Comparison of ENCODE assay signal across 14 cellular contexts in genomic region chr3:71399478-71399877, GRCh38.
"Had no signal": no experiment of that assay in that cellular context is flagged by ENCODE, and none has a peak within 500 bp of the region (broad histone marks: within the 10 kb centered on the region; RNA-seq: fewer than 3 reads in every experiment).

No MANE protein-coding gene starts in this region.

- H3K27me3 Mint-ChIP-seq: activated CD4-positive, alpha-beta memory T cell treated with anti-CD3 and anti-CD28 coated beads, Interleukin-2, amount 10 ng/mL, durations not matched to agents 7 days and 5 days; stimulated activated naive B cell treated with anti-CD40 and anti-IgM and Interleukin-4, amounts not matched to agents 10 μg/mL and 1 μg/mL and 100 μg/mL, for 72 hours had no signal

- H3K9me3 Mint-ChIP-seq: activated CD4-positive, alpha-beta memory T cell treated with anti-CD3 and anti-CD28 coated beads, Interleukin-2, amount 10 ng/mL, durations not matched to agents 7 days and 5 days; endodermal cell; immature natural killer cell had no signal

- H3K36me3 ChIP-seq: neutrophil, transverse colon had no signal

- H3K27me3 ChIP-seq: dorsolateral prefrontal cortex, neutrophil, transverse colon had no signal

- H3K9me3 ChIP-seq: neutrophil, transverse colon had no signal

- H3K4me1 ChIP-seq: parathyroid adenoma had no signal

- DNase-seq: activated CD4-positive, alpha-beta memory T cell treated with anti-CD3 and anti-CD28 coated beads, Interleukin-2, amount 10 ng/mL, durations not matched to agents 7 days and 5 days; activated CD8-positive, alpha-beta memory T cell treated with anti-CD3 and anti-CD28 coated beads, Interleukin-2, amount 50 U/mL, for 4 hours; activated gamma-delta T cell treated with Interleukin-2 at 50 U/mL for 16 hours; dorsolateral prefrontal cortex; endodermal cell; head of caudate nucleus; immature natural killer cell; stimulated activated CD4-positive, alpha-beta T cell treated with anti-CD3 and anti-CD28 coated beads, Interleukin-2, amount 100 ng/mL, for 48 hours; stimulated activated naive B cell treated with anti-CD40 and anti-IgM and Interleukin-4, amounts not matched to agents 10 μg/mL and 1 μg/mL and 100 μg/mL, for 72 hours; T-helper 1 cell; transverse colon had no signal

- H3K4me3 Mint-ChIP-seq: activated CD4-positive, alpha-beta memory T cell treated with anti-CD3 and anti-CD28 coated beads, Interleukin-2, amount 10 ng/mL, durations not matched to agents 7 days and 5 days; endodermal cell; immature natural killer cell; stimulated activated naive B cell treated with anti-CD40 and anti-IgM and Interleukin-4, amounts not matched to agents 10 μg/mL and 1 μg/mL and 100 μg/mL, for 72 hours had no signal

- H3K4me3 ChIP-seq: dorsolateral prefrontal cortex, lung, transverse colon had no signal

- H3K27ac Mint-ChIP-seq: activated CD4-positive, alpha-beta memory T cell treated with anti-CD3 and anti-CD28 coated beads, Interleukin-2, amount 10 ng/mL, durations not matched to agents 7 days and 5 days; endodermal cell; immature natural killer cell; stimulated activated naive B cell treated with anti-CD40 and anti-IgM and Interleukin-4, amounts not matched to agents 10 μg/mL and 1 μg/mL and 100 μg/mL, for 72 hours had no signal

- ATAC-seq: stimulated activated naive B cell treated with anti-CD40 and anti-IgM and Interleukin-4, amounts not matched to agents 10 μg/mL and 1 μg/mL and 100 μg/mL, for 72 hours had no signal

- H3K27ac ChIP-seq: dorsolateral prefrontal cortex, neutrophil, parathyroid adenoma, transverse colon had no signal
